8 cellular contexts compared by ENCODE assay signal in the genomic region with DNA sequence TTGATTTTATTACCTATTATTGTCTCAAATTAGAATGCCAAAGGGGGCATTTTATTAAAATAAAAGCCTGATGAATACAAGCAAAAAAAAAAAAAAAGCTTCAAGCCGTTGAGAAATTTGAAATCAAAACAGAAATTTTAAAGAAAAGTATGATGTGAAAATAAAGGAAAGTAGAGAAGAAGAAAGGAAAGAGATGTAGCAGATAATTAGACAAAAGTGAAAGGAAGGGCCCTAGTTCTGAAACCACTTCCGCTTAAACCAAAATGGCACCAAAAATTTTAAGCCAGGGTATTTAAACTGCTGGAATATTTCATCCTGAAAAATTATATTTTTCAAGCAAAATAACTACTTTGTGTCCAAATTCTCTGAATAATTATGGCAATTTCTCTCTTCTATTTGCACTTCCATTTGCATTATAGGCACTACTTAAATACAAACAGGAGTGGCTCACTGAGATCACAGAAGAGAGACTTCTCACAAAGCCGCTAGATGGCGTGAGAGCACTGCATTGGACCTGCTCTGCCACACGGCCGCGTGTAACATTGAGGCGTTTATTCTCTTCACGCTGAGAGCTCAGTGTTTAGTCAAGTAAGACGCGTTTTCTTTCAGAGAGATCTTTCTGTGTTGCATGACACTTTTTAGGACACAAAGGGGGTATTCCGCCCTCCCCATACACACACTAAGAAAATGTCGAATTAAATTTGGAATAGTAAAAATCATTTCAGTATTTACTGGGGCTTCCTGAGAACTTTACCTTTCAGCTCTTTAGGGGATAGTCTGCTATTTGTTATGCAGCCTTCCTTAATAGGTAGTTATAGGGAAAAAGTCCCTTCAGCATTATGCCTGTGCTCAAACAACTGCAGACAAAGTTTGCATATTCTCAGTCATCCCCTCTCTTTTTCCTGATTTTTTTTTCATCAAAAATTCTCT.
DNase-seq lines count a peak whose midpoint lies in the region; ATAC-seq and TF ChIP-seq lines count a peak whose summit lies in the region.

No MANE protein-coding gene starts in this region.

- no peak overlapping the region for H3K4me3 Mint-ChIP-seq in activated T-helper 2 cell treated with anti-CD3 and anti-CD28 coated beads, Interferon-gamma antibody, Interleukin-2, Interleukin-4, amounts not matched to agents 10 μg/mL and 5 μg/mL and 100 μg/mL, durations not matched to agents 14 hours and 24 hours and 36 hours (ENCODE audit: low read depth)

- H3K4me1 Mint-ChIP-seq in activated T-helper 2 cell treated with anti-CD3 and anti-CD28 coated beads, Interferon-gamma antibody, Interleukin-2, Interleukin-4, amounts not matched to agents 10 μg/mL and 5 μg/mL and 100 μg/mL, durations not matched to agents 14 hours and 24 hours and 36 hours (ENCODE audit: low read depth): peaks cover 3% of the 10 kb centered on the region

- H3K4me3 ChIP-seq in MM.1S (ENCODE audit: low read length): peak overlapping the region; percentile 25; the same call in 1 of the 2 replicates
- no peak overlapping the region for H3K4me3 ChIP-seq in RWPE2 (ENCODE audit: severe bottlenecking)

- peak; percentile 96 for TF ChIP-seq CTCF in MM.1S (IDR thresholded peaks at IDR 0.05; ENCODE audit: low read length)
- peak; percentile 99 for TF ChIP-seq CTCF in RWPE2 (IDR thresholded peaks at IDR 0.05; ENCODE audit: poor library complexity, severe bottlenecking)
- TF ChIP-seq CTCF in foreskin keratinocyte (conservative IDR thresholded peaks at IDR 0.05): peak; percentile 91

- H3K9me2 ChIP-seq in MM.1S (replicated peaks; ENCODE audit: insufficient read depth, low read length): no peaks in the 10 kb centered on the region

- peaks cover 13% of the 10 kb centered on the region for H3K27me3 Mint-ChIP-seq in activated T-helper 2 cell treated with anti-CD3 and anti-CD28 coated beads, Interferon-gamma antibody, Interleukin-2, Interleukin-4, amounts not matched to agents 10 μg/mL and 5 μg/mL and 100 μg/mL, durations not matched to agents 14 hours and 24 hours and 36 hours (ENCODE audit: low read depth)

- no peak overlapping the region for H3K9ac ChIP-seq in MM.1S (ENCODE audit: low read length)

- no peaks in the 10 kb centered on the region for H4K20me1 ChIP-seq in MM.1S (ENCODE audit: insufficient read depth, low read length)

- no peaks in the 10 kb centered on the region for H3K79me2 ChIP-seq in MM.1S (ENCODE audit: low read length)

- 0 out of 2 replicates have a peak, but pooled peaks cover 3% of the 10 kb centered on the region for H3K27me3 ChIP-seq in MM.1S (replicated peaks; ENCODE audit: insufficient read depth, low read length)
- peaks cover 40% of the 10 kb centered on the region for H3K27me3 ChIP-seq in RWPE2 (ENCODE audit: insufficient read depth, poor library complexity, severe bottlenecking)
- H3K27me3 ChIP-seq in foreskin keratinocyte: peaks cover 42% of the 10 kb centered on the region

- no peaks in the 10 kb centered on the region for H3K36me3 Mint-ChIP-seq in activated T-helper 2 cell treated with anti-CD3 and anti-CD28 coated beads, Interferon-gamma antibody, Interleukin-2, Interleukin-4, amounts not matched to agents 10 μg/mL and 5 μg/mL and 100 μg/mL, durations not matched to agents 14 hours and 24 hours and 36 hours (ENCODE audit: low read depth)

- H3K4me2 ChIP-seq in MM.1S (ENCODE audit: low read depth, low read length): peak overlapping the region; percentile 65

- intact Hi-C loops in activated T-helper 2 cell treated with anti-CD3 and anti-CD28 coated beads, Interferon-gamma antibody, Interleukin-2, Interleukin-4, amounts not matched to agents 10 μg/mL and 5 μg/mL and 100 μg/mL, durations not matched to agents 14 hours and 24 hours and 36 hours (cut with micrococcal nuclease): loop anchor here (1.0 to 10.0 kb wide), 4 partner anchors 822 to 1104 kb away; a partner anchor contains a TSS

- no peak overlapping the region for H3K27ac Mint-ChIP-seq in activated T-helper 2 cell treated with anti-CD3 and anti-CD28 coated beads, Interferon-gamma antibody, Interleukin-2, Interleukin-4, amounts not matched to agents 10 μg/mL and 5 μg/mL and 100 μg/mL, durations not matched to agents 14 hours and 24 hours and 36 hours

- H3F3A ChIP-seq in MM.1S (ENCODE audit: insufficient read depth, low read length): no peaks in the 10 kb centered on the region

- 0 out of 2 replicates have a peak overlapping the region, but pooled peaks have one; percentile 19 for H2AFZ ChIP-seq in MM.1S (ENCODE audit: low read length)

- no peaks in the 10 kb centered on the region for H3K36me3 ChIP-seq in MM.1S (replicated peaks; ENCODE audit: insufficient read depth, low read length)
- H3K36me3 ChIP-seq in RWPE2 (ENCODE audit: low read depth): no peaks in the 10 kb centered on the region

- POLR2A ChIA-PET in HEK293T (lab: Yijun Ruan, JAX): interaction anchor here (0.8 to 1.0 kb wide), 3 partner anchors 894 to 910 kb away, joined by 4 read pairs; no protein-coding TSS in a partner anchor

- H3K4me1 ChIP-seq in MM.1S (ENCODE audit: low read length) (peaks cover 3% of the 10 kb centered on the region; the same call in 1 of the 2 replicates), RWPE2 (ENCODE audit: insufficient read depth, poor library complexity, severe bottlenecking) (no peaks in the 10 kb centered on the region), foreskin keratinocyte (no peaks in the 10 kb centered on the region)

- no peak overlapping the region for H3K27ac ChIP-seq in MM.1S (ENCODE audit: low read length)
- no peak overlapping the region for H3K27ac ChIP-seq in RWPE2 (ENCODE audit: poor library complexity, severe bottlenecking)
- no peak overlapping the region for H3K27ac ChIP-seq in foreskin keratinocyte
- peak overlapping the region; percentile 40 for H3K27ac ChIP-seq in temporal lobe (ENCODE audit: low read depth, low read length)

- peak; percentile 19 for DNase-seq in GM04503 (ENCODE audit: low read depth)
- peak; percentile 63 for DNase-seq in HEK293T (ENCODE audit: extremely low spot score)
- DNase-seq in MM.1S: peak; percentile 90
- DNase-seq in RWPE2 (ENCODE audit: low spot score): peak; percentile 75
- DNase-seq in activated T-helper 2 cell treated with anti-CD3 and anti-CD28 coated beads, Interferon-gamma antibody, Interleukin-2, Interleukin-4, amounts not matched to agents 10 μg/mL and 5 μg/mL and 100 μg/mL, durations not matched to agents 14 hours and 24 hours and 36 hours (ENCODE audit: low spot score): peak; percentile 57
- DNase-seq in foreskin keratinocyte: peak; percentile 23 to 58
- DNase-seq in non-pigmented ciliary epithelial cell (ENCODE audit: low read depth): peak; percentile 46

- H3K9me3 Mint-ChIP-seq in activated T-helper 2 cell treated with anti-CD3 and anti-CD28 coated beads, Interferon-gamma antibody, Interleukin-2, Interleukin-4, amounts not matched to agents 10 μg/mL and 5 μg/mL and 100 μg/mL, durations not matched to agents 14 hours and 24 hours and 36 hours: no peaks in the 10 kb centered on the region

- no peaks in the 10 kb centered on the region for H3K9me3 ChIP-seq in MM.1S (replicated peaks; ENCODE audit: insufficient read depth, low read length)
- H3K9me3 ChIP-seq in RWPE2 (ENCODE audit: severe bottlenecking): no peaks in the 10 kb centered on the region

- peak; percentile 99 for ATAC-seq in RWPE2 (ENCODE audit: low read depth)
- peak; percentile 98 for ATAC-seq in foreskin keratinocyte

- CTCF ChIA-PET in HEK293T (lab: Yijun Ruan, JAX): interaction anchor here (0.6 to 2.1 kb wide), 21 partner anchors 11 to 947 kb away, joined by 3 to 22 read pairs (median 4); no protein-coding TSS in a partner anchor

TF ChIP-seq in HEK293T, 16 proteins besides CTCF, POLR2A, EP300 and RAD21:
- no peak for TF ChIP-seq NFRKB (IDR thresholded peaks at IDR 0.05)
- TF ChIP-seq TARDBP (IDR thresholded peaks at IDR 0.05): no peak
- no peak for TF ChIP-seq HDGF (IDR thresholded peaks at IDR 0.05; ENCODE audit: borderline replicate concordance)
- 0 out of 2 replicates have a peak, but pooled peaks have one; percentile 42 for TF ChIP-seq L3MBTL2 (conservative IDR thresholded peaks at IDR 0.05)

Comparison
In these comparisons a context has a peak if more than half of its experiments do, and no peak if none do; other contexts are left out.
1. DNase-seq: peak in every context shown above with its lines; median percentile 90 in MM.1S; 75 in RWPE2; 63 in HEK293T; 57 in activated T-helper 2 cell treated with anti-CD3 and anti-CD28 coated beads, Interferon-gamma antibody, Interleukin-2, Interleukin-4, amounts not matched to agents 10 μg/mL and 5 μg/mL and 100 μg/mL, durations not matched to agents 14 hours and 24 hours and 36 hours; 46 in non-pigmented ciliary epithelial cell; 40 in foreskin keratinocyte; 19 in GM04503.